22 cellular contexts compared by ENCODE assay signal in genomic region chr20:53778736-53779135, GRCh38.
"Had no signal": no experiment of that assay in that cellular context is flagged by ENCODE, and none has a peak within 500 bp of the region (broad histone marks: within the 10 kb centered on the region; RNA-seq: fewer than 3 reads in every experiment).

No MANE protein-coding gene starts in this region.

- H3K79me2 ChIP-seq: hepatocyte had no signal

- H3K9ac ChIP-seq: neural progenitor cell had no signal

- H3K27ac ChIP-seq: coronary artery, esophagus muscularis mucosa, foreskin keratinocyte, gastroesophageal sphincter, heart left ventricle, hepatocyte, left lung, neural progenitor cell, prostate gland, right atrium auricular region, sigmoid colon, transverse colon had no signal

- H3K4me2 ChIP-seq: hepatocyte, neural progenitor cell had no signal

- H3K9me3 ChIP-seq: esophagus muscularis mucosa, gastroesophageal sphincter, heart left ventricle, left lung, prostate gland, right atrium auricular region, sigmoid colon, transverse colon had no signal

- H3K36me3 ChIP-seq: esophagus muscularis mucosa, gastroesophageal sphincter, heart left ventricle, left lung, neural progenitor cell, prostate gland, right atrium auricular region, sigmoid colon, transverse colon had no signal

- H3K4me1 ChIP-seq: neural progenitor cell, prostate gland, right atrium auricular region had no signal

- ATAC-seq: foreskin keratinocyte; gastroesophageal sphincter; left cardiac atrium; naive thymus-derived CD4-positive, alpha-beta T cell; stimulated activated effector memory CD8-positive, alpha-beta T cell treated with anti-CD3 and anti-CD28 coated beads, Interleukin-12 subunit alpha, Interleukin-12 subunit beta, amount 100 ng/mL, for 72 hours; stimulated activated naive CD8-positive, alpha-beta T cell treated with anti-CD3 and anti-CD28 coated beads, Interleukin-15, Interleukin-2, amounts not matched to agents 100 U/mL and 50 U/mL, for 24 hours had no signal

- H3K27me3 ChIP-seq: esophagus muscularis mucosa, foreskin keratinocyte, gastroesophageal sphincter, heart left ventricle, hepatocyte, left lung, neural progenitor cell, right atrium auricular region, sigmoid colon, transverse colon had no signal

- DNase-seq: dermis blood vessel endothelial cell; effector memory CD4-positive, alpha-beta T cell; foreskin keratinocyte; left cardiac atrium; left lung; mesendoderm; midbrain; naive thymus-derived CD4-positive, alpha-beta T cell; sigmoid colon; stimulated activated CD4-positive, alpha-beta T cell treated with anti-CD3 and anti-CD28 coated beads, Interleukin-2, amount 100 ng/mL, for 24 hours; stimulated activated CD4-positive, alpha-beta T cell treated with anti-CD3 and anti-CD28 coated beads, Interleukin-4, amount 100 ng/mL, for 24 hours; stimulated activated naive CD8-positive, alpha-beta T cell treated with anti-CD3 and anti-CD28 coated beads, Interleukin-15, Interleukin-2, amounts not matched to agents 100 U/mL and 50 U/mL, for 24 hours; transverse colon had no signal

- H3K4me3 ChIP-seq: coronary artery, esophagus muscularis mucosa, gastroesophageal sphincter, heart left ventricle, hepatocyte, left lung, neural progenitor cell, prostate gland, right atrium auricular region, sigmoid colon, transverse colon had no signal

- H2AFZ ChIP-seq: hepatocyte, neural progenitor cell had no signal
